Comparison of ENCODE assay signal across 23 cellular contexts in the genomic region with DNA sequence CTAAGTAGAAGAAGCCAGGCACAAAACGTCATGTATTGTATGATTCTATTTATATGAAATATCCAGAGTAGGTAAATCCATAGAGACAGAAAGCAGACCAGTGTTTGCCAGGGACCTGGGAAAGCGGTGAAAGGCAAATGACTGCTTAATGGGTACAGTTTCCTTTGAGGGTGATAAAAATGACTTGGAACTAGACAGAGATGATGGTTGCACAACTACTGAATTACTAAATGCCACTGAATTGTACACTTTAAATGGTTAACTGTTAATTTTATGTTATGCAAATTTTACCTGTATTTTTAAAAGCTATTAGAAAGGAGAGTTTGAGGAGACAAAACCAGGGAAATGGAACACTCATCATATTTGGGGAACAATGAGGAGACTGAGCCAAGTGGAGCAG.
"Had no signal": no experiment of that assay in that cellular context is flagged by ENCODE, and none has a peak within 500 bp of the region (broad histone marks: within the 10 kb centered on the region; RNA-seq: fewer than 3 reads in every experiment).

No MANE protein-coding gene starts in this region.

- H3K4me1 ChIP-seq: colonic mucosa, gastroesophageal sphincter, heart left ventricle, heart right ventricle had no signal

- ATAC-seq: effector memory CD8-positive, alpha-beta T cell; esophagus mucosa; foreskin keratinocyte; gastrocnemius medialis; gastroesophageal sphincter; heart left ventricle; heart right ventricle had no signal

- H3K36me3 ChIP-seq: colonic mucosa, esophagus squamous epithelium, gastrocnemius medialis, gastroesophageal sphincter, heart left ventricle, heart right ventricle had no signal

- H3K27ac ChIP-seq: colonic mucosa, coronary artery, dorsolateral prefrontal cortex, epithelial cell of prostate, esophagus squamous epithelium, foreskin keratinocyte, gastrocnemius medialis, gastroesophageal sphincter, heart left ventricle, heart right ventricle had no signal

- H3K9me3 ChIP-seq: colonic mucosa, esophagus squamous epithelium, gastrocnemius medialis, gastroesophageal sphincter, heart left ventricle, heart right ventricle had no signal

- DNase-seq: colonic mucosa; cortex of kidney; dermis blood vessel endothelial cell; dorsolateral prefrontal cortex; effector CD4-positive, alpha-beta T cell; effector CD8-positive, alpha-beta T cell; effector memory CD4-positive, alpha-beta T cell; effector memory CD8-positive, alpha-beta T cell; endodermal cell; erythroblast; esophagus squamous epithelium; foreskin fibroblast; foreskin keratinocyte; foreskin melanocyte; gastrocnemius medialis; glutamatergic neuron; head of caudate nucleus; heart left ventricle; heart right ventricle had no signal

- H3K4me3 ChIP-seq: colonic mucosa, coronary artery, dorsolateral prefrontal cortex, esophagus squamous epithelium, gastrocnemius medialis, gastroesophageal sphincter, heart left ventricle, heart right ventricle had no signal

- H3K27me3 ChIP-seq: colonic mucosa, dorsolateral prefrontal cortex, gastroesophageal sphincter had no signal
